Comparison of ENCODE assay signal across 1 cellular context in the genomic region with DNA sequence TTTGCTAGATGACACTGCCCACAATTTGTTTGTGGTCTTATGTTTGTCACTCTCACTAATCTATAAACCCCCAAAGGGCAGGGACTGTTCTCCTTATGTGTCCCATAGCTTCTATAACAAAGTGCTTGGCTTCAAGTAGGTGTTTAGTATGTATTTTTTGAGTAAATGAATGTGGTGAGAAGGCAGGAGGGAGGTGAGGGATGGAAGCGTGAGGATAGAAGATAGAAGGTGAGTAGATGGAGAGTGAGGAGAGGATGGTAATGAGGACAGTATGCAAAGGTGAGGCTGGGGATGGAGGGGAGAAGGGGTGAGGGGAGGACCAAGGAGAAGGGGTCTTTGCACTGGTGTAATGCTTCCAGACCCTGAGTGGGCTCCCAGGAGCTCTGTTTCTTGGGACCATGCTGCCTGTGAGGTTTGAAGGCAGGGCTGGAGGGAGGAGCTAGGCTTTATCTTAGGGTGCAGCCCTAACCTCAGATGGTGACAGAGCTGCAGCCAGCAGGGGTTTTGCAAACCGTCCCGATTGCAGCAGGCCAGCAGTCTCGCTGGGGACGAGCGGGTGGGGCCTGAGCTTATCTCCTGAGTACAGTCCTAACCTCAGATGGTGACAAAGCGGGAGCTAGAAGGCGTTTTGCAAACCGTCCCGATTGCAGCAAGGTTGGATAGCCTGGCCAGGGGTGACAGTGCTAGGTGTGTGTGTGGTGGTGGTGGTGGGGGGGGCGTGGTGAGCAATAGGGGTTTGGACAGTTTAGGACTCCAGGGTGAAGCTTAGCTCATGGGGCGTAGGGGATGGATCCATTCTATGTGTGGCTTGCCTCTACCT.
TF ChIP-seq lines count a peak whose summit lies in the region.

No MANE protein-coding gene starts in this region.

TF ChIP-seq in K562, 482 proteins besides CTCF, POLR2A, EP300 and RAD21 (continued from another document and continues in another):
- TF ChIP-seq ZBTB40 (IDR thresholded peaks at IDR 0.05): no peak
- no peak for TF ChIP-seq ZBTB40 (CRISPR knock-in tag; IDR thresholded peaks at IDR 0.05)
- TF ChIP-seq JUN (IDR thresholded peaks at IDR 0.05; ENCODE audit: borderline replicate concordance, low read depth, low read length): peak; percentile 90
- peak; percentile 87; the same call in 1 of the 2 replicates for TF ChIP-seq JUN (CRISPR knock-in tag; IDR thresholded peaks at IDR 0.05; ENCODE audit: borderline replicate concordance)
- no peak for TF ChIP-seq NFATC3 (IDR thresholded peaks at IDR 0.05)
- TF ChIP-seq SRF (CRISPR knock-in tag; IDR thresholded peaks at IDR 0.05): no peak; a peak in 1 of 4 replicates
- no peak for TF ChIP-seq SRSF1 (IDR thresholded peaks at IDR 0.05; ENCODE audit: low read depth, low read length)
- TF ChIP-seq GTF3C2 (IDR thresholded peaks at IDR 0.05; ENCODE audit: borderline replicate concordance, extremely low read depth, insufficient read length): no peak
- peak; percentile 93 for TF ChIP-seq ZEB2 (IDR thresholded peaks at IDR 0.05)
- peak; percentile 80; the same call in 1 of the 2 replicates for TF ChIP-seq LEF1 (IDR thresholded peaks at IDR 0.05)
- TF ChIP-seq NR4A1 (CRISPR knock-in tag; IDR thresholded peaks at IDR 0.05): no peak
- peak; percentile 75 for TF ChIP-seq NR4A1 (tag; IDR thresholded peaks at IDR 0.05)
- TF ChIP-seq PHF20 (IDR thresholded peaks at IDR 0.05; ENCODE audit: partially characterized antibody): no peak
- no peak for TF ChIP-seq XRCC3 (IDR thresholded peaks at IDR 0.05)
- TF ChIP-seq ZNF79 (CRISPR knock-in tag; IDR thresholded peaks at IDR 0.05; ENCODE audit: low read depth): no peak
- TF ChIP-seq CLOCK (CRISPR knock-in tag; IDR thresholded peaks at IDR 0.05; ENCODE audit: borderline replicate concordance): no peak; the same call in 1 of the 2 replicates
- TF ChIP-seq, protein P1, sequence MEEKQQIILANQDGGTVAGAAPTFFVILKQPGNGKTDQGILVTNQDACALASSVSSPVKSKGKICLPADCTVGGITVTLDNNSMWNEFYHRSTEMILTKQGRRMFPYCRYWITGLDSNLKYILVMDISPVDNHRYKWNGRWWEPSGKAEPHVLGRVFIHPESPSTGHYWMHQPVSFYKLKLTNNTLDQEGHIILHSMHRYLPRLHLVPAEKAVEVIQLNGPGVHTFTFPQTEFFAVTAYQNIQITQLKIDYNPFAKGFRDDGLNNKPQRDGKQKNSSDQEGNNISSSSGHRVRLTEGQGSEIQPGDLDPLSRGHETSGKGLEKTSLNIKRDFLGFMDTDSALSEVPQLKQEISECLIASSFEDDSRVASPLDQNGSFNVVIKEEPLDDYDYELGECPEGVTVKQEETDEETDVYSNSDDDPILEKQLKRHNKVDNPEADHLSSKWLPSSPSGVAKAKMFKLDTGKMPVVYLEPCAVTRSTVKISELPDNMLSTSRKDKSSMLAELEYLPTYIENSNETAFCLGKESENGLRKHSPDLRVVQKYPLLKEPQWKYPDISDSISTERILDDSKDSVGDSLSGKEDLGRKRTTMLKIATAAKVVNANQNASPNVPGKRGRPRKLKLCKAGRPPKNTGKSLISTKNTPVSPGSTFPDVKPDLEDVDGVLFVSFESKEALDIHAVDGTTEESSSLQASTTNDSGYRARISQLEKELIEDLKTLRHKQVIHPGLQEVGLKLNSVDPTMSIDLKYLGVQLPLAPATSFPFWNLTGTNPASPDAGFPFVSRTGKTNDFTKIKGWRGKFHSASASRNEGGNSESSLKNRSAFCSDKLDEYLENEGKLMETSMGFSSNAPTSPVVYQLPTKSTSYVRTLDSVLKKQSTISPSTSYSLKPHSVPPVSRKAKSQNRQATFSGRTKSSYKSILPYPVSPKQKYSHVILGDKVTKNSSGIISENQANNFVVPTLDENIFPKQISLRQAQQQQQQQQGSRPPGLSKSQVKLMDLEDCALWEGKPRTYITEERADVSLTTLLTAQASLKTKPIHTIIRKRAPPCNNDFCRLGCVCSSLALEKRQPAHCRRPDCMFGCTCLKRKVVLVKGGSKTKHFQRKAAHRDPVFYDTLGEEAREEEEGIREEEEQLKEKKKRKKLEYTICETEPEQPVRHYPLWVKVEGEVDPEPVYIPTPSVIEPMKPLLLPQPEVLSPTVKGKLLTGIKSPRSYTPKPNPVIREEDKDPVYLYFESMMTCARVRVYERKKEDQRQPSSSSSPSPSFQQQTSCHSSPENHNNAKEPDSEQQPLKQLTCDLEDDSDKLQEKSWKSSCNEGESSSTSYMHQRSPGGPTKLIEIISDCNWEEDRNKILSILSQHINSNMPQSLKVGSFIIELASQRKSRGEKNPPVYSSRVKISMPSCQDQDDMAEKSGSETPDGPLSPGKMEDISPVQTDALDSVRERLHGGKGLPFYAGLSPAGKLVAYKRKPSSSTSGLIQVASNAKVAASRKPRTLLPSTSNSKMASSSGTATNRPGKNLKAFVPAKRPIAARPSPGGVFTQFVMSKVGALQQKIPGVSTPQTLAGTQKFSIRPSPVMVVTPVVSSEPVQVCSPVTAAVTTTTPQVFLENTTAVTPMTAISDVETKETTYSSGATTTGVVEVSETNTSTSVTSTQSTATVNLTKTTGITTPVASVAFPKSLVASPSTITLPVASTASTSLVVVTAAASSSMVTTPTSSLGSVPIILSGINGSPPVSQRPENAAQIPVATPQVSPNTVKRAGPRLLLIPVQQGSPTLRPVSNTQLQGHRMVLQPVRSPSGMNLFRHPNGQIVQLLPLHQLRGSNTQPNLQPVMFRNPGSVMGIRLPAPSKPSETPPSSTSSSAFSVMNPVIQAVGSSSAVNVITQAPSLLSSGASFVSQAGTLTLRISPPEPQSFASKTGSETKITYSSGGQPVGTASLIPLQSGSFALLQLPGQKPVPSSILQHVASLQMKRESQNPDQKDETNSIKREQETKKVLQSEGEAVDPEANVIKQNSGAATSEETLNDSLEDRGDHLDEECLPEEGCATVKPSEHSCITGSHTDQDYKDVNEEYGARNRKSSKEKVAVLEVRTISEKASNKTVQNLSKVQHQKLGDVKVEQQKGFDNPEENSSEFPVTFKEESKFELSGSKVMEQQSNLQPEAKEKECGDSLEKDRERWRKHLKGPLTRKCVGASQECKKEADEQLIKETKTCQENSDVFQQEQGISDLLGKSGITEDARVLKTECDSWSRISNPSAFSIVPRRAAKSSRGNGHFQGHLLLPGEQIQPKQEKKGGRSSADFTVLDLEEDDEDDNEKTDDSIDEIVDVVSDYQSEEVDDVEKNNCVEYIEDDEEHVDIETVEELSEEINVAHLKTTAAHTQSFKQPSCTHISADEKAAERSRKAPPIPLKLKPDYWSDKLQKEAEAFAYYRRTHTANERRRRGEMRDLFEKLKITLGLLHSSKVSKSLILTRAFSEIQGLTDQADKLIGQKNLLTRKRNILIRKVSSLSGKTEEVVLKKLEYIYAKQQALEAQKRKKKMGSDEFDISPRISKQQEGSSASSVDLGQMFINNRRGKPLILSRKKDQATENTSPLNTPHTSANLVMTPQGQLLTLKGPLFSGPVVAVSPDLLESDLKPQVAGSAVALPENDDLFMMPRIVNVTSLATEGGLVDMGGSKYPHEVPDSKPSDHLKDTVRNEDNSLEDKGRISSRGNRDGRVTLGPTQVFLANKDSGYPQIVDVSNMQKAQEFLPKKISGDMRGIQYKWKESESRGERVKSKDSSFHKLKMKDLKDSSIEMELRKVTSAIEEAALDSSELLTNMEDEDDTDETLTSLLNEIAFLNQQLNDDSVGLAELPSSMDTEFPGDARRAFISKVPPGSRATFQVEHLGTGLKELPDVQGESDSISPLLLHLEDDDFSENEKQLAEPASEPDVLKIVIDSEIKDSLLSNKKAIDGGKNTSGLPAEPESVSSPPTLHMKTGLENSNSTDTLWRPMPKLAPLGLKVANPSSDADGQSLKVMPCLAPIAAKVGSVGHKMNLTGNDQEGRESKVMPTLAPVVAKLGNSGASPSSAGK (IDR thresholded peaks at IDR 0.05): no peak; the same call in 1 of the 2 replicates
- TF ChIP-seq NCOR1 (IDR thresholded peaks at IDR 0.05): peak; percentile 96
- TF ChIP-seq PHF21A (IDR thresholded peaks at IDR 0.05; ENCODE audit: borderline replicate concordance, low read depth): peak; percentile 100
- TF ChIP-seq JUND (IDR thresholded peaks at IDR 0.05; ENCODE audit: borderline replicate concordance, low read depth, low read length): peak; percentile 88
- TF ChIP-seq JUND (tag; IDR thresholded peaks at IDR 0.05; ENCODE audit: borderline replicate concordance, low read depth, low read length): peak; percentile 80; the same call in 1 of the 3 replicates
- TF ChIP-seq IRF2 (CRISPR knock-in tag; IDR thresholded peaks at IDR 0.05): no peak
- TF ChIP-seq SP1 (CRISPR knock-in tag; IDR thresholded peaks at IDR 0.05): peak; percentile 89
